In genomic region chr2:240596491-240596931, GRCh38 we compare ENCODE assay signal across 14 cellular contexts. TPM values are rescaled to one million over a fixed set of nuclear protein-coding genes. Genes with fewer than 3 reads are reported as not detected.
DNase-seq lines count a peak whose midpoint lies in the region; ATAC-seq, FAIRE-seq and TF ChIP-seq lines count a peak whose summit lies in the region.
"Had no signal": no experiment of that assay in that cellular context is flagged by ENCODE, and none has a peak within 500 bp of the region (broad histone marks: within the 10 kb centered on the region; RNA-seq: fewer than 3 reads in every experiment).

No MANE protein-coding gene starts in this region.

- WGBS in sigmoid colon, 2 donors, result 87 to 93% methylated on average over 23 of the region's 23 CpGs
- WGBS in esophagus squamous epithelium, 2 donors, result 85% methylated on average over 12 of the region's 23 CpGs; no CpG with 5 or more reads in 1 of the 2 donors

- peak; percentile 82 for ATAC-seq in left lobe of liver

- intact Hi-C loops in sigmoid colon (cut with DNase I) (loop anchor here (5.0 kb wide), 1 partner anchor 39 kb away; the partner anchor contains the start of gene ANKMY1), esophagus squamous epithelium (cut with DNase I) (no loop called here)

- H3K27ac ChIP-seq in sigmoid colon (peak overlapping the region in 3 of 4 donors; percentile 28 to 51 (median 37)), esophagus squamous epithelium (peak overlapping the region in 2 of 4 donors; percentile 17 to 28)
- H3K27ac ChIP-seq: SK-N-MC, testis had no signal

- TF ChIP-seq CTCF in sigmoid colon (IDR thresholded peaks at IDR 0.05) (no peak), esophagus squamous epithelium (IDR thresholded peaks at IDR 0.05) (no peak)

- H3K36me3 ChIP-seq in sigmoid colon, result peaks cover 0 to 41% (median 22%) of the 10 kb centered on the region in 4 donors
- H3K36me3 ChIP-seq in esophagus squamous epithelium, result peaks cover 13 to 100% (median 13%) of the 10 kb centered on the region in 3 donors

- TF ChIP-seq EP300 in sigmoid colon (IDR thresholded peaks at IDR 0.05), result no peak

- H3K9me3 ChIP-seq in sigmoid colon (no peaks in the 10 kb centered on the region), esophagus squamous epithelium (no peaks in the 10 kb centered on the region)
- H3K9me3 ChIP-seq: testis had no signal

- no peaks in the 10 kb centered on the region for H3K27me3 ChIP-seq in sigmoid colon
- no peaks in the 10 kb centered on the region for H3K27me3 ChIP-seq in esophagus squamous epithelium
- H3K27me3 ChIP-seq: testis had no signal

- H3K4me1 ChIP-seq in sigmoid colon, result peaks cover 0 to 41% (median 27%) of the 10 kb centered on the region in 4 donors
- H3K4me1 ChIP-seq in esophagus squamous epithelium, result peaks cover 0 to 28% (median 6%) of the 10 kb centered on the region in 3 donors

- TF ChIP-seq POLR2A in sigmoid colon (IDR thresholded peaks at IDR 0.05) (no peak), esophagus squamous epithelium (IDR thresholded peaks at IDR 0.05) (no peak)

- peak overlapping the region in 1 of 4 donors; percentile 7 for H3K4me3 ChIP-seq in sigmoid colon
- no peak overlapping the region for H3K4me3 ChIP-seq in esophagus squamous epithelium
- H3K4me3 ChIP-seq: SK-N-MC, testis had no signal

- no peak for FAIRE-seq in urothelium cell line (lab: Jason Lieb, UNC)

- DNase-seq in NCI-H1092 treated with DMSO at 0.1 percent for 48 hours (lab: John Stamatoyannopoulos, UW) (peak; percentile 38), cerebellar cortex (ENCODE audit: low spot score) (peak; percentile 92), left lobe of liver (ENCODE audit: low spot score) (peak; percentile 90), sigmoid colon (peak; percentile 91), islet precursor cell (no peak), esophagus squamous epithelium (lab: John Stamatoyannopoulos, UW) (no peak), OCI-M1 (lab: John Stamatoyannopoulos, UW) (no peak), urothelium cell line (ENCODE audit: low spot score) (no peak)
- DNase-seq: Calu3, KBM-7, NCI-H1694, retina, testis had no signal

RNA-seq across cellular contexts. Expression of gene CAPN10, which starts 10.0 kb away (rescaled TPM):
- total RNA-seq in left lobe of liver (13.7 TPM), sigmoid colon (10 to 100 TPM; 10.5 to 27.7 (median 16.3) TPM), esophagus squamous epithelium (10 to 100 TPM in 3 of 4 donors, 1 to 10 TPM in 1; 9.9 to 23.3 (median 13.7) TPM)
- polyA plus RNA-seq in sigmoid colon, result 10 to 100 TPM; 11.4 to 33.0 (median 16.4) TPM

RNA-seq across cellular contexts. Expression of gene RNPEPL1, which starts 28.2 kb away (rescaled TPM):
- total RNA-seq in left lobe of liver (40.6 TPM), sigmoid colon (10 to 100 TPM; 23.1 to 87.8 (median 28.4) TPM), esophagus squamous epithelium (10 to 100 TPM; 41.9 to 96.5 (median 48.1) TPM)
- polyA plus RNA-seq in sigmoid colon, result 100 to 1,000 TPM in 2 of 3 donors, 10 to 100 TPM in 1; 64.3 to 136 (median 102) TPM

RNA-seq across cellular contexts. Expression of gene GPR35, which starts 28.8 kb away (rescaled TPM):
- total RNA-seq in left lobe of liver, result 0.53 TPM
- 1 to 10 TPM; 1.3 to 7.8 (median 3.5) TPM for total RNA-seq in sigmoid colon
- 10 to 100 TPM; 28.2 to 76.6 (median 33.0) TPM for polyA plus RNA-seq in sigmoid colon
- total RNA-seq in esophagus squamous epithelium, result 1 to 10 TPM in 3 of 4 donors, under 1 TPM in 1; 0.31 to 3.2 (median 1.3) TPM

RNA-seq across cellular contexts. Expression of gene DUSP28, which starts 36.4 kb away (rescaled TPM):
- 2.0 TPM for total RNA-seq in left lobe of liver
- total RNA-seq in sigmoid colon, result 10 to 100 TPM in 1 of 4 donors, 1 to 10 TPM in 3; 4.6 to 10.2 (median 7.6) TPM
- 1 to 10 TPM; 5.0 to 5.4 (median 5.1) TPM for polyA plus RNA-seq in sigmoid colon
- total RNA-seq in esophagus squamous epithelium, result 10 to 100 TPM in 1 of 4 donors, 1 to 10 TPM in 3; 2.0 to 10.5 (median 5.3) TPM

RNA-seq across cellular contexts. Expression of gene ANKMY1, which starts 38.7 kb away (rescaled TPM):
- total RNA-seq in left lobe of liver (13.1 TPM), sigmoid colon (10 to 100 TPM in 2 of 4 donors, 1 to 10 TPM in 2; 6.7 to 14.0 (median 9.6) TPM), esophagus squamous epithelium (10 to 100 TPM in 3 of 4 donors, 1 to 10 TPM in 1; 8.2 to 23.8 (median 17.1) TPM)
- polyA plus RNA-seq in sigmoid colon, result 1 to 10 TPM; 3.6 to 9.4 (median 3.9) TPM

Comparison
In these comparisons a context has a peak if more than half of its experiments do, and no peak if none do; other contexts are left out.
1. DNase-seq: peak in NCI-H1092 treated with DMSO at 0.1 percent for 48 hours (single experiment), cerebellar cortex (single experiment), left lobe of liver (single experiment) and sigmoid colon (single experiment); none in islet precursor cell (single experiment), esophagus squamous epithelium (single experiment), OCI-M1 (single experiment) and urothelium cell line (single experiment).